ENCODE assay signal across 10 cellular contexts in genomic region chr1:200027264-200027823, GRCh38. TPM values are rescaled to one million over a fixed set of nuclear protein-coding genes. Genes with fewer than 3 reads are reported as not detected.
A peak's percentile ranks its signal among the peaks of the same experiment; 100 is the strongest.
DNase-seq lines count a peak whose midpoint lies in the region; TF ChIP-seq lines count a peak whose summit lies in the region.
"Had no signal": no experiment of that assay in that cellular context is flagged by ENCODE, and none has a peak within 500 bp of the region (broad histone marks: within the 10 kb centered on the region; RNA-seq: fewer than 3 reads in every experiment).

TSS of gene NR5A2 (plus strand) at chr1:200027710. CDS start at chr1:200027848, 138 bp downstream.

- peaks cover 30% of the 10 kb centered on the region for H3K27me3 ChIP-seq in iPS-18a (ENCODE audit: control insufficient read depth, insufficient read depth, low read length)

- peaks cover 12% of the 10 kb centered on the region for H3K4me1 ChIP-seq in iPS-18a (ENCODE audit: control insufficient read depth, low read depth, low read length)

- H3K4me3 Mint-ChIP-seq in activated CD4-positive, alpha-beta memory T cell treated with anti-CD3 and anti-CD28 coated beads for 36 hours: peak within 1 kb of the TSS; percentile 56

- peak; percentile 94 for DNase-seq in HuH-7 (ENCODE audit: low spot score)
- no peak for DNase-seq in activated CD4-positive, alpha-beta memory T cell treated with anti-CD3 and anti-CD28 coated beads for 36 hours
- no peak for DNase-seq in retinal pigment epithelial cell (ENCODE audit: low read depth)
- no peak for DNase-seq in NCI-H2227 treated with DMSO at 0.1 percent for 48 hours (lab: John Stamatoyannopoulos, UW)
- no peak for DNase-seq in NCI-H2196 (lab: John Stamatoyannopoulos, UW; ENCODE audit: unreplicated experiment)
- no peak for DNase-seq in NCI-H1105 treated with DMSO at 0.1 percent for 48 hours (lab: John Stamatoyannopoulos, UW)
- DNase-seq: foreskin melanocyte, posterior cingulate gyrus had no signal

- H3K9me3 ChIP-seq in iPS-18a (ENCODE audit: control insufficient read depth, low read depth, low read length): no peaks in the 10 kb centered on the region

- H3K27ac ChIP-seq in iPS-18a (ENCODE audit: low read length): no peak within 1 kb of the TSS

- peak within 1 kb of the TSS; percentile 91 for H3K4me3 ChIP-seq in iPS-18a (ENCODE audit: low read length)
- peak within 1 kb of the TSS; percentile 74 for H3K4me3 ChIP-seq in retinal pigment epithelial cell (ENCODE audit: low read length)

- no peak for TF ChIP-seq CTCF in retinal pigment epithelial cell (conservative IDR thresholded peaks at IDR 0.05; ENCODE audit: low read depth, low read length)

- peaks cover 2% of the 10 kb centered on the region for H3K4me1 Mint-ChIP-seq in activated CD4-positive, alpha-beta memory T cell treated with anti-CD3 and anti-CD28 coated beads for 36 hours (ENCODE audit: low read depth)

- H3K27ac Mint-ChIP-seq in activated CD4-positive, alpha-beta memory T cell treated with anti-CD3 and anti-CD28 coated beads for 36 hours: no peak within 1 kb of the TSS

- H3K9ac ChIP-seq in iPS-18a (ENCODE audit: low read length): peak within 1 kb of the TSS; percentile 62

- H3K9me3 Mint-ChIP-seq in activated CD4-positive, alpha-beta memory T cell treated with anti-CD3 and anti-CD28 coated beads for 36 hours: no peaks in the 10 kb centered on the region

- CTCF ChIA-PET in activated CD4-positive, alpha-beta memory T cell treated with anti-CD3 and anti-CD28 coated beads for 36 hours (lab: Charles Lee): no interaction called here

- no peaks in the 10 kb centered on the region for H3K36me3 Mint-ChIP-seq in activated CD4-positive, alpha-beta memory T cell treated with anti-CD3 and anti-CD28 coated beads for 36 hours

- POLR2A ChIA-PET in activated CD4-positive, alpha-beta memory T cell treated with anti-CD3 and anti-CD28 coated beads for 36 hours (lab: Charles Lee): no interaction called here

- peaks cover 55% of the 10 kb centered on the region for H3K27me3 Mint-ChIP-seq in activated CD4-positive, alpha-beta memory T cell treated with anti-CD3 and anti-CD28 coated beads for 36 hours

- H3K36me3 ChIP-seq in iPS-18a (ENCODE audit: control insufficient read depth, low read depth, low read length): no peaks in the 10 kb centered on the region

- intact Hi-C loops in activated CD4-positive, alpha-beta memory T cell treated with anti-CD3 and anti-CD28 coated beads for 36 hours (cut with micrococcal nuclease): loop anchor here (1.0 kb wide), 1 partner anchor 9 kb away; no protein-coding TSS in a partner anchor

RNA-seq across cellular contexts. Expression of gene NR5A2, which starts in this region (rescaled TPM):
- not detected for total RNA-seq in activated CD4-positive, alpha-beta memory T cell treated with anti-CD3 and anti-CD28 coated beads for 36 hours
- total RNA-seq: G401 had no signal
